ENCODE assay signal across 16 cellular contexts in genomic region chr3:127041264-127041820, GRCh38.
"Had no signal": no experiment of that assay in that cellular context is flagged by ENCODE, and none has a peak within 500 bp of the region (broad histone marks: within the 10 kb centered on the region; RNA-seq: fewer than 3 reads in every experiment).

No MANE protein-coding gene starts in this region.

- H3K27me3 ChIP-seq: breast epithelium, testis had no signal

- DNase-seq: activated CD4-positive, alpha-beta T cell treated with anti-CD3 and anti-CD28 coated beads, Interleukin-2, amount 50 U/mL, for 4 hours; activated naive CD4-positive, alpha-beta T cell treated with anti-CD3 and anti-CD28 coated beads for 36 hours; cerebellar nuclear complex; cortex of kidney; erythroblast; foreskin melanocyte; nucleus accumbens; stimulated activated CD4-positive, alpha-beta T cell treated with anti-CD3 and anti-CD28 coated beads, Interleukin-4, amount 100 ng/mL, for 24 hours; testis had no signal

- ATAC-seq: stimulated activated effector memory CD8-positive, alpha-beta T cell treated with anti-CD3 and anti-CD28 coated beads, Interleukin-12 subunit alpha, Interleukin-12 subunit beta, amount 100 ng/mL, for 72 hours had no signal

- H3K9me3 ChIP-seq: breast epithelium, testis had no signal

- H3K27ac ChIP-seq: breast epithelium, SK-N-MC, testis had no signal

- H3K36me3 ChIP-seq: breast epithelium had no signal

- H3K4me3 ChIP-seq: breast epithelium, lung, SK-N-MC, smooth muscle cell, testis had no signal

- H3K4me2 ChIP-seq: smooth muscle cell had no signal

- FAIRE-seq: astrocyte, endometrium had no signal
